Comparison of ENCODE assay signal across 22 cellular contexts in genomic region chr2:160073284-160073888, GRCh38. TPM values are rescaled to one million over a fixed set of nuclear protein-coding genes. Genes with fewer than 3 reads are reported as not detected.
"Had no signal": no experiment of that assay in that cellular context is flagged by ENCODE, and none has a peak within 500 bp of the region (broad histone marks: within the 10 kb centered on the region; RNA-seq: fewer than 3 reads in every experiment).

No MANE protein-coding gene starts in this region.

- H3K4me3 ChIP-seq: dorsolateral prefrontal cortex, esophagus muscularis mucosa, psoas muscle, thoracic aorta, transverse colon had no signal

- H3K27me3 ChIP-seq: esophagus muscularis mucosa, neutrophil, transverse colon had no signal

- H3K9me3 ChIP-seq: neutrophil, psoas muscle, thoracic aorta had no signal

- H3K36me3 ChIP-seq: esophagus muscularis mucosa, neutrophil, thoracic aorta, transverse colon had no signal

- H3K27ac ChIP-seq: dorsolateral prefrontal cortex, epithelial cell of prostate, esophagus muscularis mucosa, neutrophil, psoas muscle, thoracic aorta, transverse colon had no signal

- ATAC-seq: left cardiac atrium; naive thymus-derived CD8-positive, alpha-beta T cell; psoas muscle; sciatic nerve; stimulated activated naive B cell treated with anti-CD40 and anti-IgM and Interleukin-4, amounts not matched to agents 10 μg/mL and 1 μg/mL and 100 μg/mL, for 72 hours; stimulated activated naive CD8-positive, alpha-beta T cell treated with anti-CD3 and anti-CD28 coated beads, Interleukin-15, amount 100 ng/mL, for 72 hours had no signal

- FAIRE-seq: keratinocyte had no signal

- DNase-seq: caudate nucleus; cortex of kidney; dorsolateral prefrontal cortex; effector CD8-positive, alpha-beta T cell; foreskin melanocyte; immature natural killer cell; left cardiac atrium; naive thymus-derived CD8-positive, alpha-beta T cell; psoas muscle; retina; stimulated activated CD4-positive, alpha-beta T cell treated with anti-CD3 and anti-CD28 coated beads, Interleukin-2, amount 100 ng/mL, for 24 hours; stimulated activated CD4-positive, alpha-beta T cell treated with anti-CD3 and anti-CD28 coated beads, Interleukin-4, amount 100 ng/mL, for 4 hours; stimulated activated naive B cell treated with anti-CD40 and anti-IgM and Interleukin-4, amounts not matched to agents 10 μg/mL and 1 μg/mL and 100 μg/mL, for 72 hours; stimulated activated naive CD8-positive, alpha-beta T cell treated with anti-CD3 and anti-CD28 coated beads, Interleukin-15, amount 100 ng/mL, for 72 hours; transverse colon had no signal

- H3K4me1 ChIP-seq: esophagus muscularis mucosa, psoas muscle had no signal

RNA-seq across cellular contexts. Expression of gene PLA2R1, which starts 11.0 kb away (rescaled TPM):
- total RNA-seq: mononuclear cell; naive thymus-derived CD8-positive, alpha-beta T cell had no signal
- polyA plus RNA-seq: immature natural killer cell; naive thymus-derived CD8-positive, alpha-beta T cell had no signal
